27 cellular contexts compared by ENCODE assay signal in genomic region chr4:112655270-112655669, GRCh38.
"Had no signal": no experiment of that assay in that cellular context is flagged by ENCODE, and none has a peak within 500 bp of the region (broad histone marks: within the 10 kb centered on the region; RNA-seq: fewer than 3 reads in every experiment).

No MANE protein-coding gene starts in this region.

- DNase-seq: activated CD4-positive, alpha-beta T cell treated with anti-CD3 and anti-CD28 coated beads for 36 hours; activated CD4-positive, alpha-beta T cell treated with anti-CD3 and anti-CD28 coated beads, Interleukin-2, amount 50 U/mL, for 4 hours; activated CD4-positive, CD25-positive, alpha-beta regulatory T cell; activated effector memory CD4-positive, alpha-beta T cell treated with Interleukin-2 at 50 U/mL for 16 hours; activated naive CD4-positive, alpha-beta T cell treated with Interleukin-2 at 50 U/mL for 16 hours; activated T-cell treated with anti-CD3 and anti-CD28 coated beads for 4 hours; dermis blood vessel endothelial cell; effector CD4-positive, alpha-beta T cell; esophagus squamous epithelium; foreskin melanocyte; heart right ventricle; kidney; left colon; midbrain; naive thymus-derived CD8-positive, alpha-beta T cell; right cardiac atrium; spleen; stimulated activated naive CD4-positive, alpha-beta T cell; T-helper 1 cell had no signal

- H3K4me1 ChIP-seq: breast epithelium, esophagus squamous epithelium, heart right ventricle, spleen, tibial nerve had no signal

- ATAC-seq: activated CD4-positive, alpha-beta T cell treated with anti-CD3 and anti-CD28 coated beads for 36 hours; heart right ventricle; left colon; naive thymus-derived CD8-positive, alpha-beta T cell; right cardiac atrium had no signal

- H3K4me3 ChIP-seq: breast epithelium, esophagus squamous epithelium, heart right ventricle, spleen, tibial nerve had no signal

- H3K4me1 Mint-ChIP-seq: activated CD4-positive, alpha-beta T cell treated with anti-CD3 and anti-CD28 coated beads for 36 hours; central memory CD8-positive, alpha-beta T cell; naive thymus-derived CD8-positive, alpha-beta T cell; neural crest cell had no signal

- H3K9me3 ChIP-seq: breast epithelium, esophagus squamous epithelium, heart right ventricle, spleen, tibial nerve had no signal

- H3K27ac ChIP-seq: breast epithelium, epithelial cell of prostate, esophagus squamous epithelium, heart right ventricle, spleen, tibial nerve had no signal

- FAIRE-seq: colon, endometrium, kidney had no signal

- H3K9me3 Mint-ChIP-seq: central memory CD8-positive, alpha-beta T cell; naive thymus-derived CD8-positive, alpha-beta T cell; neural crest cell; T-helper 2 cell treated with Interferon-gamma antibody and Interleukin-4, amounts not matched to agents 5 μg/mL and 100 μg/mL, for 36 hours had no signal

- H3K27me3 ChIP-seq: breast epithelium, esophagus squamous epithelium, heart right ventricle, spleen, tibial nerve had no signal

- H3K4me3 Mint-ChIP-seq: activated CD4-positive, alpha-beta T cell treated with anti-CD3 and anti-CD28 coated beads for 36 hours; central memory CD8-positive, alpha-beta T cell; naive thymus-derived CD8-positive, alpha-beta T cell; neural crest cell; T-helper 2 cell treated with Interferon-gamma antibody and Interleukin-4, amounts not matched to agents 5 μg/mL and 100 μg/mL, for 36 hours had no signal

- H3K27me3 Mint-ChIP-seq: activated CD4-positive, alpha-beta T cell treated with anti-CD3 and anti-CD28 coated beads for 36 hours; central memory CD8-positive, alpha-beta T cell; naive thymus-derived CD8-positive, alpha-beta T cell had no signal

- H3K27ac Mint-ChIP-seq: naive thymus-derived CD8-positive, alpha-beta T cell; T-helper 2 cell treated with Interferon-gamma antibody and Interleukin-4, amounts not matched to agents 5 μg/mL and 100 μg/mL, for 36 hours had no signal
